Comparison of ENCODE assay signal across 9 cellular contexts in the genomic region with DNA sequence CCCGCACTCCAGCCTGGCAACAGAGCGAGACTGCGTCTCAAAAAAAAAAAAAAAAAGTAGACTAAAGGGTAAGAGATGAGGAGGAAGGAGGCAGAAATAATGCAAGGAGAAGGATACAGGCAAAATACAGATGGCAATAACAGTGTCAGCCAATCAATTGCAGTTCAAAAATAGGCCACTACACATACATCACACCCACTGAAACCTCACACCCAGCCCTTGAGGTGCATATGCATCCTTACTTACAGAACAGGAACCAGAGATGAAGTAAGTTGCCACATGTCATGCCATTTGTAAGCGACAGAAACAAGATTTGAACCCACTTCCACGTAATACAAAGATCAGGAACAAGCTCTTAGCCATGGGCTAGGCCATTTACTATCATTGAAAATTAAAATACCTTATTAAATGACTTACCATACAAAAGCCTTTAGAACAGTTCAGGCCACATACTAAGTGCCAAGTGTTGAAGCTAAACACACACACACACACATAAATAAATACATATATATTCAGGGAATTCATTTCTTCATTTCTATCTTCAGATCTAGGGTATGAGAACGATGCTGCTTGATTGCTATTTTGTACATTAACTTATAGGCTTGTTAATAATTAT.
DNase-seq lines count a peak whose midpoint lies in the region; ATAC-seq and TF ChIP-seq lines count a peak whose summit lies in the region.
"Had no signal": no experiment of that assay in that cellular context is flagged by ENCODE, and none has a peak within 500 bp of the region (broad histone marks: within the 10 kb centered on the region; RNA-seq: fewer than 3 reads in every experiment).

No MANE protein-coding gene starts in this region.

- H3K4me3 ChIP-seq in dorsolateral prefrontal cortex (no peak overlapping the region), testis (no peak overlapping the region)

- 91 to 94% methylated on average over 6 of the region's 6 CpGs for WGBS in testis, 2 donors

- intact Hi-C loops in dorsolateral prefrontal cortex (cut with DNase I) (loop anchor here in 1 of 2 donors (5.0 kb wide), 1 partner anchor 98 kb away; the partner anchor contains the start of gene FNBP1), testis (cut with DNase I; ENCODE audit: low total_unique reads) (no loop called here)

- H3K4me1 Mint-ChIP-seq in mesothelial cell of epicardium, result peaks cover under 1% of the 10 kb centered on the region

- H3K4me3 Mint-ChIP-seq in mesothelial cell of epicardium, result no peak overlapping the region

- H3K27me3 Mint-ChIP-seq in mesothelial cell of epicardium (ENCODE audit: low read depth), result no peaks in the 10 kb centered on the region

- H3K9me3 ChIP-seq in testis, result no peaks in the 10 kb centered on the region

- peak; percentile 37 for DNase-seq in T-helper 22 cell (ENCODE audit: low read depth)
- no peak for DNase-seq in dorsolateral prefrontal cortex
- peak; percentile 56 for DNase-seq in stimulated activated CD4-positive, alpha-beta T cell treated with anti-CD3 and anti-CD28 coated beads, Interleukin-4, amount 100 ng/mL, for 24 hours
- no peak for DNase-seq in mesothelial cell of epicardium (ENCODE audit: low spot score in 2 of 2, unreplicated experiment in 2 of 2)
- no peak for DNase-seq in testis
- DNase-seq: erythroblast had no signal

- peak overlapping the region; percentile 51 to 99 (median 91) for H3K27ac ChIP-seq in dorsolateral prefrontal cortex
- H3K27ac ChIP-seq in testis, result peak overlapping the region in 1 of 2 donors; percentile 58

- no peaks in the 10 kb centered on the region for H3K36me3 ChIP-seq in testis (ENCODE audit: low read depth, missing control alignments)

- H3K27me3 ChIP-seq in dorsolateral prefrontal cortex (no peaks in the 10 kb centered on the region), testis (no peaks in the 10 kb centered on the region)

- H3K36me3 Mint-ChIP-seq in mesothelial cell of epicardium, result peaks cover 23% of the 10 kb centered on the region

- no peak for TF ChIP-seq POLR2A in testis (IDR thresholded peaks at IDR 0.05)

- H3K9me3 Mint-ChIP-seq in mesothelial cell of epicardium, result peaks cover 18% of the 10 kb centered on the region

- peaks cover 29% of the 10 kb centered on the region for H3K4me1 ChIP-seq in testis

- TF ChIP-seq CTCF in GM12872 (IDR thresholded peaks at IDR 0.05; ENCODE audit: insufficient read depth, low read depth, low read length) (0 out of 3 replicates have a peak, but pooled peaks have one; percentile 17), dorsolateral prefrontal cortex (IDR thresholded peaks at IDR 0.05 in 54 of 56, conservative IDR thresholded peaks at IDR 0.05 in 2 of 56; ENCODE audit: low read depth in 1 of 56, partially characterized antibody in 56 of 56) (no peak), mesothelial cell of epicardium (IDR thresholded peaks at IDR 0.05; ENCODE audit: unreplicated experiment) (no peak), testis (IDR thresholded peaks at IDR 0.05) (no peak)

- H3K27ac Mint-ChIP-seq in mesothelial cell of epicardium, result no peak overlapping the region

- ATAC-seq in GM18498 (IDR thresholded peaks at IDR 0.05; ENCODE audit: unreplicated experiment), result no peak
- ATAC-seq in GM19455 (IDR thresholded peaks at IDR 0.05; ENCODE audit: unreplicated experiment), result no peak

Comparison
In these comparisons a context has a peak if more than half of its experiments do, and no peak if none do; other contexts are left out.
1. DNase-seq: peak in T-helper 22 cell (single experiment) and stimulated activated CD4-positive, alpha-beta T cell treated with anti-CD3 and anti-CD28 coated beads, Interleukin-4, amount 100 ng/mL, for 24 hours (single experiment); none in dorsolateral prefrontal cortex (0 of 10), mesothelial cell of epicardium (0 of 2) and testis (single experiment).